1 cellular context compared by ENCODE assay signal in genomic region chr4:143351149-143351691, GRCh38.
TF ChIP-seq lines count a peak whose summit lies in the region.

No MANE protein-coding gene starts in this region.

TF ChIP-seq in endothelial cell of umbilical vein, 7 proteins besides CTCF, POLR2A, EP300 and RAD21:
- TF ChIP-seq JUN (IDR thresholded peaks at IDR 0.05; ENCODE audit: borderline replicate concordance, insufficient read depth, insufficient read length, low read depth), result no peak
- TF ChIP-seq MYC (IDR thresholded peaks at IDR 0.05; ENCODE audit: low read depth, low read length), result no peak
- TF ChIP-seq EZH2 (IDR thresholded peaks at IDR 0.05; ENCODE audit: borderline replicate concordance, low read depth, low read length, severe bottlenecking), result no peak
- no peak for TF ChIP-seq GATA2 (IDR thresholded peaks at IDR 0.05; ENCODE audit: insufficient read depth, insufficient read length, low read depth, low read length)
- TF ChIP-seq, protein P1, sequence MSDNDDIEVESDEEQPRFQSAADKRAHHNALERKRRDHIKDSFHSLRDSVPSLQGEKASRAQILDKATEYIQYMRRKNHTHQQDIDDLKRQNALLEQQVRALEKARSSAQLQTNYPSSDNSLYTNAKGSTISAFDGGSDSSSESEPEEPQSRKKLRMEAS (IDR thresholded peaks at IDR 0.05; ENCODE audit: insufficient read depth, insufficient read length), result no peak
- no peak for TF ChIP-seq FOS (IDR thresholded peaks at IDR 0.05; ENCODE audit: borderline replicate concordance, insufficient read depth, low read length)
- no peak for TF ChIP-seq POLR2AphosphoS5 (IDR thresholded peaks at IDR 0.05; ENCODE audit: insufficient read depth, low read depth, low read length)
